ENCODE assay signal across 8 cellular contexts in the genomic region with DNA sequence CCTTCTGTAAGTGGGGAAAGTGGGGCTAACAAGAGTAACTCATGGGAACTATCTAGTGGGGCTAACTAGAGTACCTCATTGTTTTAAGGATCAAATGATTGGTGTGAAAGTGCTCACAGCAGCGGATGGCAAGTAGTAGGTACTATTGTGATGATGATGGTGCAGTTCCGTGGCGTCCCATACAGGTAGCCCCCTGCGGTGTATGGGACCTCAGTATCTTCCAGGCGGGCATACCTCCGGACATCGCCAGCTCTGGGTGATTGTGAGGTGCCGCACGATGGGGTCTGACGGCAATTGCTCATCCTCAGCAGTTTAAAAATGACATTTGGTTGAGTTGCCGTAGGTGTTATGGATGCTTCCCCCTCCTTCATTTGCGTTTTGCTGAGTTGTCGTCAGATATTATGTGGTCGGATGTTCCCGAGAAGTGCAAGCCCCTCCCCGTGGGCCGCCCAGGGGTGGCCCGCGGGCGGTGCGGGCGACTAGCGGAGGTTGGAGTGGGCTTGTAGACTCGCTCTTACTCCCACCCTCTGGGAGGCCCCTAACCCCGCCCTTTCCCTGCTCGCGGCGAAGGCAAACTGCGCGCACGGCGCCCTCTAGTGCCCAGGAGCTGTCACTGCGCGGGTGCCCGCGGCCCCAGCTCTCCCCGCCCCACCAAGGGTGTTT. TPM values are rescaled to one million over a fixed set of nuclear protein-coding genes. Genes with fewer than 3 reads are reported as not detected.
DNase-seq lines count a peak whose midpoint lies in the region; ATAC-seq, FAIRE-seq and TF ChIP-seq lines count a peak whose summit lies in the region.

No MANE protein-coding gene starts in this region.

- H3K36me3 ChIP-seq in HUES48 (ENCODE audit: control insufficient read depth, insufficient read depth, low read length) (no peaks in the 10 kb centered on the region), pancreas (no peaks in the 10 kb centered on the region), thymus (ENCODE audit: control insufficient read depth, insufficient read depth) (no peaks in the 10 kb centered on the region)

- CTCF ChIA-PET in RWPE1 (lab: Yijun Ruan, JAX): interaction anchor here (0.5 to 1.9 kb wide), 4 partner anchors 14 to 502 kb away, joined by 3 to 7 read pairs (median 4); no protein-coding TSS in a partner anchor

- no peak for DNase-seq in D721Med (ENCODE audit: insufficient read length, low spot score)
- peak; percentile 37 for DNase-seq in RWPE1 (ENCODE audit: low spot score)
- DNase-seq in activated effector memory CD4-positive, alpha-beta T cell treated with anti-CD3 and anti-CD28 coated beads, Interleukin-2, amount 50 U/mL, for 16 hours: peak; percentile 91
- DNase-seq in glutamatergic neuron: peak; percentile 82
- DNase-seq in pancreas: peak; percentile 25 to 88 (median 66)

- WGBS in pancreas, 2 donors: 1 to 13% methylated on average over 37 of the region's 37 CpGs
- WGBS in thymus: 1% methylated on average over 37 of the region's 37 CpGs

- H3K27me3 ChIP-seq in HUES48 (ENCODE audit: control insufficient read depth, insufficient read depth, low read length) (peaks cover 87% of the 10 kb centered on the region), pancreas (peaks cover 0 to 26% (median 1%) of the 10 kb centered on the region in 4 donors), thymus (ENCODE audit: control insufficient read depth, insufficient read depth) (peaks cover 13% of the 10 kb centered on the region)

- H3K9ac ChIP-seq in HUES48 (ENCODE audit: low read depth, low read length): no peak overlapping the region

- ATAC-seq in GM21423 (IDR thresholded peaks at IDR 0.05; ENCODE audit: unreplicated experiment): peak; percentile 97
- peak; percentile 96 to 100 (median 98) for ATAC-seq in pancreas

- no peak for FAIRE-seq in D721Med (lab: Jason Lieb, UNC)
- FAIRE-seq in pancreas (lab: Jason Lieb, UNC): no peak

- H3K27ac ChIP-seq in HUES48 (ENCODE audit: low read depth, low read length) (no peak overlapping the region), RWPE1 (no peak overlapping the region), pancreas (no peak overlapping the region), thymus (ENCODE audit: low read depth) (no peak overlapping the region)

- no peaks in the 10 kb centered on the region for H3K36me3 Mint-ChIP-seq in glutamatergic neuron (ENCODE audit: unreplicated experiment)

- TF ChIP-seq CTCF in D721Med (IDR thresholded peaks at IDR 0.05; ENCODE audit: insufficient read depth, missing control alignments): peak; percentile 57
- TF ChIP-seq CTCF in RWPE1 (conservative IDR thresholded peaks at IDR 0.05; ENCODE audit: low read depth): peak; percentile 80
- TF ChIP-seq CTCF in glutamatergic neuron (IDR thresholded peaks at IDR 0.05; ENCODE audit: partially characterized antibody, unreplicated experiment): peak; percentile 76
- TF ChIP-seq CTCF in pancreas (IDR thresholded peaks at IDR 0.05): peak; percentile 73 to 86 (median 78)

- no peak overlapping the region for H3K27ac Mint-ChIP-seq in glutamatergic neuron (ENCODE audit: unreplicated experiment)

- H3K9me3 ChIP-seq in HUES48 (ENCODE audit: control insufficient read depth, insufficient read depth, low read length): no peaks in the 10 kb centered on the region
- no peaks in the 10 kb centered on the region for H3K9me3 ChIP-seq in pancreas
- H3K9me3 ChIP-seq in thymus (ENCODE audit: control insufficient read depth): no peaks in the 10 kb centered on the region

- H3K4me1 Mint-ChIP-seq in glutamatergic neuron (ENCODE audit: low read depth, unreplicated experiment): no peaks in the 10 kb centered on the region

- H3K9me3 Mint-ChIP-seq in glutamatergic neuron (ENCODE audit: unreplicated experiment): no peaks in the 10 kb centered on the region

- H3K4me1 ChIP-seq in HUES48 (ENCODE audit: control insufficient read depth, insufficient read depth, low read length) (no peaks in the 10 kb centered on the region), pancreas (no peaks in the 10 kb centered on the region), thymus (ENCODE audit: control insufficient read depth, insufficient read depth, low read length) (no peaks in the 10 kb centered on the region)

- POLR2A ChIA-PET in RWPE1 (lab: Yijun Ruan, JAX; ENCODE audit: low non-redundant PET): no interaction called here

- peak overlapping the region; percentile 89 for H3K4me3 Mint-ChIP-seq in glutamatergic neuron (ENCODE audit: unreplicated experiment)

- H3K27me3 Mint-ChIP-seq in glutamatergic neuron (ENCODE audit: unreplicated experiment): peaks cover 4% of the 10 kb centered on the region

- peak overlapping the region; percentile 68 for H3K4me3 ChIP-seq in HUES48 (ENCODE audit: low read depth, low read length)
- H3K4me3 ChIP-seq in pancreas: peak overlapping the region; percentile 6 to 44 (median 16)
- peak overlapping the region; percentile 44 for H3K4me3 ChIP-seq in thymus (ENCODE audit: low read length)

- intact Hi-C loops in pancreas (cut with DNase I): no loop called here

RNA-seq across cellular contexts. Expression of a gene that starts 18.3 kb away (rescaled TPM):
- total RNA-seq in glutamatergic neuron (ENCODE audit: unreplicated experiment): not detected
- total RNA-seq in pancreas: not detected
- polyA plus RNA-seq in pancreas: not detected
- polyA plus RNA-seq in thymus: 0.02 TPM

Comparison
In these comparisons a context has a peak if more than half of its experiments do, and no peak if none do; other contexts are left out.
1. H3K4me3 ChIP-seq: peak in every context shown above with its lines; median percentile 68 in HUES48; 44 in thymus; 16 in pancreas.